ENCODE assay signal across 27 cellular contexts in the genomic region with DNA sequence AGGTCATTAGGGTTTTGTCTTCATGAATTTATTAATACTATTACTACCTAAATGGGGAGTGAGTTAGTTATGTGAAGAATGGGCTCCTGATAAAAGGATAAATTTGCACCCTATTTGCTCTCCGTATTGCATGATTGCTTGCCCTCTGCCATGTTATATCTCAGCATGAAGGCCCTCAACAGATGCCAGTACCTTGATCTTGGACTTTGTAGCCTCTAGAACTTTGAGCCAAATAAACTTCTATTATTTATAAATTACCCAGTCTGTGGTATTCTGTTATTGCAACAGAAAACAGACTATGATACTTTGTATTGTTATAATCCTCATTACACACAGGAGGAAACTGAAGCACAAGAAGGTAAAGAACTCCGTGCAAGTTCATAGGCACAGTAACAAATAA.
"Had no signal": no experiment of that assay in that cellular context is flagged by ENCODE, and none has a peak within 500 bp of the region (broad histone marks: within the 10 kb centered on the region; RNA-seq: fewer than 3 reads in every experiment).

No MANE protein-coding gene starts in this region.

- FAIRE-seq: urothelium cell line had no signal

- H3K9me3 ChIP-seq: suprapubic skin, testis, thoracic aorta, thyroid gland, upper lobe of left lung, upper lobe of right lung, vagina had no signal

- H3K27ac ChIP-seq: stomach, suprapubic skin, testis, thoracic aorta, thyroid gland, tibial artery, tibial nerve, transverse colon, upper lobe of left lung, upper lobe of right lung, uterus, vagina had no signal

- H3K4me1 ChIP-seq: stomach, suprapubic skin, testis, thyroid gland, tibial artery, tibial nerve, transverse colon, upper lobe of left lung, upper lobe of right lung, uterus, vagina had no signal

- H3K27me3 ChIP-seq: stomach, suprapubic skin, testis, thyroid gland, tibial artery, tibial nerve, transverse colon, upper lobe of left lung, upper lobe of right lung, uterus, vagina had no signal

- H3K36me3 ChIP-seq: stomach, suprapubic skin, thoracic aorta, thyroid gland, tibial artery, transverse colon, upper lobe of left lung, upper lobe of right lung, uterus, vagina had no signal

- DNase-seq: stimulated activated CD4-positive, alpha-beta T cell treated with anti-CD3 and anti-CD28 coated beads, Interleukin-2, amount 100 ng/mL, for 48 hours; stimulated activated CD4-positive, alpha-beta T cell treated with anti-CD3 and anti-CD28 coated beads, Interleukin-4, amount 100 ng/mL, for 1 hour; stimulated activated CD4-positive, alpha-beta T cell treated with anti-CD3 and anti-CD28 coated beads, Interleukin-4, amount 100 ng/mL, for 24 hours; stimulated activated CD4-positive, alpha-beta T cell treated with anti-CD3 and anti-CD28 coated beads, Interleukin-4, amount 100 ng/mL, for 4 hours; stimulated activated CD8-positive, alpha-beta memory T cell treated with anti-CD3 and anti-CD28 coated beads, Interleukin-4, amount 100 ng/mL, for 48 hours; stimulated activated naive B cell treated with anti-CD40 and anti-IgM and Interleukin-4, amounts not matched to agents 10 μg/mL and 1 μg/mL and 100 μg/mL, for 72 hours; stimulated activated naive CD4-positive, alpha-beta T cell; stimulated activated naive CD4-positive, alpha-beta T cell treated with Interleukin-2 at 50 U/mL for 16 hours; stimulated activated naive CD8-positive, alpha-beta T cell treated with anti-CD3 and anti-CD28 coated beads, Interleukin-15, amount 100 ng/mL, for 72 hours; stimulated activated naive CD8-positive, alpha-beta T cell treated with anti-CD3 and anti-CD28 coated beads, Interleukin-15, Interleukin-2, amounts not matched to agents 100 U/mL and 50 U/mL, for 24 hours; stomach; substantia nigra; testis; thyroid gland; tibial artery; transverse colon; trophoblast cell; upper lobe of left lung; upper lobe of right lung; uterus had no signal

- ATAC-seq: stimulated activated effector memory CD8-positive, alpha-beta T cell treated with anti-CD3 and anti-CD28 coated beads, Interleukin-12 subunit alpha, Interleukin-12 subunit beta, amount 100 ng/mL, for 72 hours; stimulated activated memory B cell treated with anti-CD40 and anti-IgM and Interleukin-4, amounts not matched to agents 10 μg/mL and 1 μg/mL and 100 μg/mL, for 72 hours; stimulated activated naive B cell treated with anti-CD40 and anti-IgM and Interleukin-4, amounts not matched to agents 10 μg/mL and 1 μg/mL and 100 μg/mL, for 72 hours; stimulated activated naive CD8-positive, alpha-beta T cell treated with anti-CD3 and anti-CD28 coated beads, Interleukin-15, amount 100 ng/mL, for 72 hours; stimulated activated naive CD8-positive, alpha-beta T cell treated with anti-CD3 and anti-CD28 coated beads, Interleukin-15, Interleukin-2, amounts not matched to agents 100 U/mL and 50 U/mL, for 24 hours; upper lobe of right lung had no signal

- H3K4me3 ChIP-seq: stomach, suprapubic skin, testis, thoracic aorta, thyroid gland, tibial artery, tibial nerve, transverse colon, upper lobe of left lung, upper lobe of right lung, uterus, vagina had no signal
